8 cellular contexts compared by ENCODE assay signal in genomic region chr12:45989277-45989856, GRCh38. TPM values are rescaled to one million over a fixed set of nuclear protein-coding genes. Genes with fewer than 3 reads are reported as not detected.
DNase-seq lines count a peak whose midpoint lies in the region; ATAC-seq and TF ChIP-seq lines count a peak whose summit lies in the region.

No MANE protein-coding gene starts in this region.

- peak; percentile 23 for DNase-seq in DMS153 treated with DMSO at 0.1 percent for 48 hours (lab: John Stamatoyannopoulos, UW; ENCODE audit: unreplicated experiment)
- DNase-seq in T-helper 17 cell, result peak in 1 of 3 donors; percentile 18
- DNase-seq in fibroblast of lung (ENCODE audit: low read depth in 2 of 2), result peak in 1 of 2 donors; percentile 14
- DNase-seq in omental fat pad (ENCODE audit: low spot score), result no peak
- no peak for DNase-seq in occipital lobe (lab: John Stamatoyannopoulos, UW)
- no peak for DNase-seq in 8988T

- peak overlapping the region; percentile 100 for H3K27ac Mint-ChIP-seq in T-helper 17 cell

- peaks cover 61% of the 10 kb centered on the region for H3K79me2 ChIP-seq in fibroblast of lung (ENCODE audit: control insufficient read depth, insufficient read depth, low read length)

- H3K4me2 ChIP-seq in fibroblast of lung (ENCODE audit: extremely low read depth, insufficient read depth, low read length), result peak overlapping the region; percentile 69

- no peaks in the 10 kb centered on the region for H4K20me1 ChIP-seq in fibroblast of lung (ENCODE audit: control insufficient read depth, extremely low read depth, insufficient read depth, low read length)

- no peaks in the 10 kb centered on the region for H3K27me3 Mint-ChIP-seq in T-helper 17 cell

- H3K4me1 ChIP-seq in fibroblast of lung (ENCODE audit: control insufficient read depth, extremely low read depth, insufficient read depth, low read length), result peaks cover 4% of the 10 kb centered on the region

- H3K9ac ChIP-seq in fibroblast of lung (ENCODE audit: insufficient read depth, low read length), result peak overlapping the region; percentile 98

- H3K27me3 ChIP-seq in fibroblast of lung (ENCODE audit: control insufficient read depth, insufficient read depth, low read length), result no peaks in the 10 kb centered on the region

- H3K4me3 Mint-ChIP-seq in T-helper 17 cell, result peak overlapping the region; percentile 99

- H3K9me3 ChIP-seq in T-helper 17 cell (ENCODE audit: control insufficient read depth, low read length, poor library complexity, severe bottlenecking) (no peaks in the 10 kb centered on the region), fibroblast of lung (ENCODE audit: control insufficient read depth, insufficient read depth, low read depth, low read length) (no peaks in the 10 kb centered on the region)

- peaks cover 55% of the 10 kb centered on the region for H3K4me1 Mint-ChIP-seq in T-helper 17 cell

- ATAC-seq in GM19328 (IDR thresholded peaks at IDR 0.05; ENCODE audit: unreplicated experiment) (peak; percentile 2), HG03442 (IDR thresholded peaks at IDR 0.05; ENCODE audit: unreplicated experiment) (peak; percentile 11), T-helper 17 cell (no peak), omental fat pad (ENCODE audit: low FRiP score) (peak; percentile 6)

- H3K27ac ChIP-seq in fibroblast of lung (ENCODE audit: insufficient read depth, low read length), result peak overlapping the region; percentile 98

- TF ChIP-seq CTCF in fibroblast of lung (conservative IDR thresholded peaks at IDR 0.05 in 1 of 2, IDR thresholded peaks at IDR 0.05 in 1 of 2; ENCODE audit: low read depth in 1 of 2, low read length in 2 of 2) (no peak), omental fat pad (IDR thresholded peaks at IDR 0.05) (no peak)

- no peaks in the 10 kb centered on the region for H3K36me3 ChIP-seq in fibroblast of lung (ENCODE audit: control insufficient read depth, insufficient read depth, low read length)

- peak overlapping the region; percentile 68 to 96 (median 80) for H3K4me3 ChIP-seq in fibroblast of lung (replicated peaks in 1 of 4; ENCODE audit: control extremely low read depth in 1 of 4, insufficient read depth in 1 of 4, low read depth in 3 of 4, low read length in 4 of 4)

- no peak overlapping the region for H2AFZ ChIP-seq in fibroblast of lung (ENCODE audit: low read length)

- H3K36me3 Mint-ChIP-seq in T-helper 17 cell (ENCODE audit: low read depth), result peaks cover 12% of the 10 kb centered on the region

RNA-seq across cellular contexts. Expression of gene SCAF11, which starts 1.0 kb away (rescaled TPM):
- total RNA-seq in T-helper 17 cell, result 100 to 1,000 TPM; 165 to 166 TPM
- 43.8 and 45.5 TPM in 2 replicates for total RNA-seq in fibroblast of lung
- polyA plus RNA-seq in fibroblast of lung, result 56.0 and 79.4 TPM in 2 replicates
- polyA plus RNA-seq in fibroblast of lung (2012), result 33.8 and 50.8 TPM in 2 replicates
- polyA minus RNA-seq in fibroblast of lung (ENCODE audit: low replicate concordance), result 3.6 and 14.6 TPM in 2 replicates
- 100 to 1,000 TPM; 110 to 205 (median 156) TPM for total RNA-seq in omental fat pad
- total RNA-seq in occipital lobe, result 61.3 TPM
